17 cellular contexts compared by ENCODE assay signal in the genomic region with DNA sequence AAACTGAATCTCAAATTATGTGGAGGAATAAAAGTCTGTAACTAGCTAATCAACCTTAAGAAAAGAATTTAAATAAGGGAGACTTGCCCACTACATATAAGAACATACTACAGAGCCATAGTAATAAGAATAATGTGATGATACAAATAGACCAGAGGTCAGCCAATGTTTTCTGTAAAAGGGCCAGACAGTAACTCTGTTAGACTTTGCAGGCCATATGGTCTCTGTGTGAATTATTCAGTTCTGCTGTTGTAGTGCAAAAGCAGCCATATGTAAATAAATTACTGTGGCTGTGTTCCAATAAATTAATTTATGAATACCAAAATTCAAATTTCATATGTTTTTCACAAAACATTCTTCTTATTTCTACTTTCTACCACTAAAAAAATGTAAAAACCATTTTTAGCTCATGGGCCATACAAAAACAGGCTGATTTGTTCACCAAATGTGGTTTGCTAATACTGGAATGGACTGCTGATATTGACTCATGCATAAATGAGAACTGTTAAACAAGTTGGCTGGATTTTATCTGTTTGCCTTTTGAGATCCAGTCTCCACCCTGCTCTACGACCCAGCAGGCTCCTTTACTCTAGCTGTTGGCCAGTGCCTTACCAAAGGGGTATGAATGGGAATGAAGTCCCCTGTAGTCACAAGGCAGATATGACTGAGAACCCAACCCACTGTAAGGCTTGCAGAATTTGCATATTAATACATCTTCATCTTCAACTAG.
DNase-seq lines count a peak whose midpoint lies in the region; ATAC-seq and TF ChIP-seq lines count a peak whose summit lies in the region.
"Had no signal": no experiment of that assay in that cellular context is flagged by ENCODE, and none has a peak within 500 bp of the region (broad histone marks: within the 10 kb centered on the region; RNA-seq: fewer than 3 reads in every experiment).

No MANE protein-coding gene starts in this region.

- H3K9me3 ChIP-seq in right cardiac atrium (ENCODE audit: control insufficient read depth, low read length) (no peaks in the 10 kb centered on the region), left ventricle myocardium inferior (replicated peaks) (peaks cover 16% of the 10 kb centered on the region), aorta (ENCODE audit: control insufficient read depth, low read length) (no peaks in the 10 kb centered on the region), hepatocyte (ENCODE audit: low read depth) (no peaks in the 10 kb centered on the region), Caco-2 (no peaks in the 10 kb centered on the region)

- no peaks in the 10 kb centered on the region for H3K9me3 Mint-ChIP-seq in Caco-2 (ENCODE audit: unreplicated experiment)

- H3K4me3 Mint-ChIP-seq in Caco-2 (ENCODE audit: unreplicated experiment) = no peak overlapping the region
- H3K4me3 Mint-ChIP-seq: CD4-positive, CD25-positive, alpha-beta regulatory T cell had no signal

- DNase-seq in right cardiac atrium (no peak), left ventricle myocardium inferior (no peak), NCI-H69 (lab: John Stamatoyannopoulos, UW) (peak; percentile 37), fibroblast of peridontal ligament (ENCODE audit: extremely low read depth) (peak; percentile 25), aorta (no peak), hepatocyte (ENCODE audit: low spot score) (no peak), H4 (ENCODE audit: low spot score) (no peak), Caco-2 (no peak)
- DNase-seq: 8988T; Calu3; CD4-positive, CD25-positive, alpha-beta regulatory T cell; DMS153; DMS79 treated with DMSO at 0.1 percent for 48 hours; EL; GDM1; H7 had no signal

- H3K27ac ChIP-seq in right cardiac atrium (ENCODE audit: low read length) = no peak overlapping the region
- H3K27ac ChIP-seq in left ventricle myocardium inferior (replicated peaks) = no peak overlapping the region
- no peak overlapping the region for H3K27ac ChIP-seq in aorta (ENCODE audit: low read depth in 1 of 2, low read length in 2 of 2)
- H3K27ac ChIP-seq in hepatocyte = no peak overlapping the region
- H3K27ac ChIP-seq: BLaER1 treated with 17β-estradiol and CSF1 and Interleukin-3, amounts not matched to agents 10 nM and 100 nM had no signal

- H3K9me2 ChIP-seq in hepatocyte (replicated peaks; ENCODE audit: insufficient read depth) = no peaks in the 10 kb centered on the region

- ATAC-seq in right cardiac atrium (peak; percentile 40 to 56), aorta (ENCODE audit: low FRiP score) (peak; percentile 52)

- H3K4me1 ChIP-seq in right cardiac atrium (ENCODE audit: control insufficient read depth, insufficient read depth, low read length) (no peaks in the 10 kb centered on the region), left ventricle myocardium inferior (no peaks in the 10 kb centered on the region), aorta (ENCODE audit: control insufficient read depth in 1 of 2, insufficient read depth in 2 of 2, low read length in 2 of 2) (no peaks in the 10 kb centered on the region), hepatocyte (ENCODE audit: insufficient read depth) (no peaks in the 10 kb centered on the region), Caco-2 (no peaks in the 10 kb centered on the region)
- H3K4me1 ChIP-seq: BLaER1 treated with 17β-estradiol and CSF1 and Interleukin-3, amounts not matched to agents 10 nM and 100 nM had no signal

- intact Hi-C loops in right cardiac atrium (cut with DNase I) = no loop called here
- intact Hi-C loops in left ventricle myocardium inferior (cut with micrococcal nuclease) = no loop called here
- intact Hi-C loops in aorta (cut with DNase I) = no loop called here
- intact Hi-C loops in Caco-2 (cut with micrococcal nuclease; ENCODE audit: unreplicated experiment) = no loop called here

- H4K20me1 ChIP-seq in hepatocyte (ENCODE audit: insufficient read depth, poor library complexity, severe bottlenecking) = no peaks in the 10 kb centered on the region
- H4K20me1 ChIP-seq: BLaER1 treated with 17β-estradiol and CSF1 and Interleukin-3, amounts not matched to agents 10 nM and 100 nM had no signal

- TF ChIP-seq CTCF in left ventricle myocardium inferior (IDR thresholded peaks at IDR 0.05; ENCODE audit: borderline replicate concordance) = no peak
- TF ChIP-seq CTCF in hepatocyte (IDR thresholded peaks at IDR 0.05; ENCODE audit: poor library complexity) = no peak
- no peak for TF ChIP-seq CTCF in Caco-2 (IDR thresholded peaks at IDR 0.05; ENCODE audit: insufficient read depth in 1 of 2, low read depth in 1 of 2, low read length in 1 of 2, severe bottlenecking in 1 of 2, unreplicated experiment in 1 of 2)

- WGBS in right cardiac atrium = 44% methylated on average over 1 of the region's 1 CpG
- 33 to 41% methylated on average over 1 of the region's 1 CpG for WGBS in aorta, 2 donors
- 67% methylated on average over 1 of the region's 1 CpG for WGBS in hepatocyte (ENCODE audit: low lambda C conversion rate, missing lambda C conversion rate)

- H3K4me3 ChIP-seq in right cardiac atrium (ENCODE audit: low read length) = no peak overlapping the region
- no peak overlapping the region for H3K4me3 ChIP-seq in left ventricle myocardium inferior
- H3K4me3 ChIP-seq in aorta (ENCODE audit: low read length in 2 of 2) = no peak overlapping the region
- no peak overlapping the region for H3K4me3 ChIP-seq in hepatocyte
- H3K4me3 ChIP-seq in Caco-2 (ENCODE audit: low read depth, low read length) = no peak overlapping the region
- H3K4me3 ChIP-seq: BLaER1 treated with 17β-estradiol and CSF1 and Interleukin-3, amounts not matched to agents 10 nM and 100 nM had no signal

- no peaks in the 10 kb centered on the region for H3K36me3 Mint-ChIP-seq in Caco-2 (ENCODE audit: insufficient read depth, unreplicated experiment)
- H3K36me3 Mint-ChIP-seq: CD4-positive, CD25-positive, alpha-beta regulatory T cell had no signal

- H3K4me1 Mint-ChIP-seq in Caco-2 (ENCODE audit: low read depth, unreplicated experiment) = no peaks in the 10 kb centered on the region
- H3K4me1 Mint-ChIP-seq: CD4-positive, CD25-positive, alpha-beta regulatory T cell had no signal

- CTCF ChIA-PET in Caco-2 (lab: Charles Lee) = no interaction called here

- no TSS peak for BruUV-seq in Caco-2 (replicated peaks; lab: Mats Ljungman, UMichigan)

- peaks cover 7% of the 10 kb centered on the region for H3K27me3 Mint-ChIP-seq in Caco-2 (ENCODE audit: insufficient read depth, unreplicated experiment)

- no peak overlapping the region for H2AFZ ChIP-seq in hepatocyte

- H3K27me3 ChIP-seq in right cardiac atrium (ENCODE audit: control insufficient read depth, insufficient read depth) = no peaks in the 10 kb centered on the region
- no peaks in the 10 kb centered on the region for H3K27me3 ChIP-seq in left ventricle myocardium inferior (ENCODE audit: low read depth)
- no peaks in the 10 kb centered on the region for H3K27me3 ChIP-seq in aorta (ENCODE audit: control insufficient read depth in 1 of 2, insufficient read depth in 2 of 2, low read length in 1 of 2)
- H3K27me3 ChIP-seq in hepatocyte = no peaks in the 10 kb centered on the region
- H3K27me3 ChIP-seq in Caco-2 (replicated peaks; ENCODE audit: control insufficient read depth, insufficient read depth, low read length) = no peaks in the 10 kb centered on the region
- H3K27me3 ChIP-seq: BLaER1 treated with 17β-estradiol and CSF1 and Interleukin-3, amounts not matched to agents 10 nM and 100 nM had no signal

- no peaks in the 10 kb centered on the region for H3K36me3 ChIP-seq in left ventricle myocardium inferior
- H3K36me3 ChIP-seq in aorta (ENCODE audit: control insufficient read depth in 1 of 2, insufficient read depth in 2 of 2, low read length in 1 of 2) = no peaks in the 10 kb centered on the region
- no peaks in the 10 kb centered on the region for H3K36me3 ChIP-seq in hepatocyte (replicated peaks; ENCODE audit: insufficient read depth, low read depth)
- H3K36me3 ChIP-seq in Caco-2 (ENCODE audit: control insufficient read depth, insufficient read depth, low read length) = no peaks in the 10 kb centered on the region
- H3K36me3 ChIP-seq: BLaER1 treated with 17β-estradiol and CSF1 and Interleukin-3, amounts not matched to agents 10 nM and 100 nM had no signal

- H3K4me2 ChIP-seq in hepatocyte = no peak overlapping the region
- H3K4me2 ChIP-seq: BLaER1 treated with 17β-estradiol and CSF1 and Interleukin-3, amounts not matched to agents 10 nM and 100 nM had no signal

- H3K27ac Mint-ChIP-seq in Caco-2 (ENCODE audit: unreplicated experiment) = no peak overlapping the region
- H3K27ac Mint-ChIP-seq: CD4-positive, CD25-positive, alpha-beta regulatory T cell had no signal

- H3K79me2 ChIP-seq in hepatocyte = no peaks in the 10 kb centered on the region

- POLR2A ChIA-PET in Caco-2 (lab: Charles Lee) = no interaction called here

Comparison
In these comparisons a context has a peak if more than half of its experiments do, and no peak if none do; other contexts are left out.
1. DNase-seq: peak in NCI-H69 (single experiment) and fibroblast of peridontal ligament (single experiment); none in right cardiac atrium (0 of 3), left ventricle myocardium inferior (single experiment), aorta (0 of 2), hepatocyte (single experiment), H4 (single experiment) and Caco-2 (0 of 2).